ENCODE assay signal across 9 cellular contexts in the genomic region with DNA sequence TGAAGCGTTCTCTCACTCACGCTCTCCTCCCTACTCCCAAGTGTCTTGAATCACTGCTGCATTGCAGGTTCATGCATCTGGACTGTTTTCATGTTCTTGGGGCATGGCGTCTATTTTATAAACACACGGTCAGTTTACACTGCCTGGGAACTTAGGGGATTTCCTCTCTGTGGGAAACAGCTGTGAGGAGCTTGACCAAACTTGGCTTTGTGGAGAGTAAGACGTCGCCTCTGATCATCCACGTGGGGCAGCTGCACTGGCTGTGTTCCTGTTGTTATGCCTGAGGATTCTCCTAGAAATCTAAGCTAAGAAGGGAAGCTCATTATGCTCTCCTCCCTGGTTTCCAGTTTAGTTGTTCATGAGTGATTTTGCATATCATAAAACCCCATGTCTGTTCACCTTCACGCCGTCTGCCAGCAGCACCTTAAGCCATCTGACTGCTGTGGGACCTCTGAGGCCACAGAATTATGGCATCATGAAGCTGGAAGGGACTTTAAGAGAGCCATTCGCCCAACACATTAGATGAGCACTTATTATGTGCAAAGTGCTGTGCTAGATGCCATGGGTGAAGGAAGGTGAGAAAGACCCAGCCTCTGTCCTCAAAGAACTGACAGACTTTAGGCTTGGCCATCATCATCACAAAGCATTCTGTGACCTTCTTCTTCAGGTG. TPM values are rescaled to one million over a fixed set of nuclear protein-coding genes. Genes with fewer than 3 reads are reported as not detected.
DNase-seq lines count a peak whose midpoint lies in the region; ATAC-seq and TF ChIP-seq lines count a peak whose summit lies in the region.
"Had no signal": no experiment of that assay in that cellular context is flagged by ENCODE, and none has a peak within 500 bp of the region (broad histone marks: within the 10 kb centered on the region; RNA-seq: fewer than 3 reads in every experiment).

No MANE protein-coding gene starts in this region.

- intact Hi-C loops in activated B cell treated with CpG ODN at 0.5 μM for 24 hours (cut with micrococcal nuclease), result loop anchor here (1.0 to 10.0 kb wide), 7 partner anchors 9 to 703 kb away; a partner anchor contains a TSS
- intact Hi-C loops in aorta (cut with DNase I), result no loop called here

- H3K27ac ChIP-seq in aorta (ENCODE audit: low read depth in 1 of 2, low read length in 2 of 2), result no peak overlapping the region

- H3K27me3 ChIP-seq in aorta (ENCODE audit: control insufficient read depth in 1 of 2, insufficient read depth in 2 of 2, low read length in 1 of 2), result no peaks in the 10 kb centered on the region

- WGBS in aorta, 2 donors, result 28 to 30% methylated on average over 10 of the region's 10 CpGs

- H3K4me1 Mint-ChIP-seq in activated B cell treated with CpG ODN at 0.5 μM for 24 hours (peaks cover 100% of the 10 kb centered on the region), glutamatergic neuron (ENCODE audit: low read depth, unreplicated experiment) (no peaks in the 10 kb centered on the region)

- H3K9me3 Mint-ChIP-seq in activated B cell treated with CpG ODN at 0.5 μM for 24 hours (no peaks in the 10 kb centered on the region), glutamatergic neuron (ENCODE audit: unreplicated experiment) (no peaks in the 10 kb centered on the region)

- H3K4me3 Mint-ChIP-seq in activated B cell treated with CpG ODN at 0.5 μM for 24 hours, result peak overlapping the region; percentile 77
- no peak overlapping the region for H3K4me3 Mint-ChIP-seq in glutamatergic neuron (ENCODE audit: unreplicated experiment)

- peak; percentile 37 for ATAC-seq in GM18511 (IDR thresholded peaks at IDR 0.05; ENCODE audit: unreplicated experiment)
- peak; percentile 35 for ATAC-seq in HG02840 (IDR thresholded peaks at IDR 0.05; ENCODE audit: low FRiP score, unreplicated experiment)
- ATAC-seq in activated B cell treated with CpG ODN at 0.5 μM for 24 hours (ENCODE audit: low read depth), result peak; percentile 35
- peak; percentile 39 for ATAC-seq in aorta (ENCODE audit: low FRiP score)

- H3K27ac Mint-ChIP-seq in activated B cell treated with CpG ODN at 0.5 μM for 24 hours (peak overlapping the region; percentile 97), glutamatergic neuron (ENCODE audit: unreplicated experiment) (no peak overlapping the region)

- CTCF ChIA-PET in activated B cell treated with CpG ODN at 0.5 μM for 24 hours (lab: Charles Lee), result interaction anchor here (0.7 to 10.0 kb wide), 13 partner anchors 11 to 136 kb away, joined by 3 to 231 read pairs (median 8); a partner anchor contains a TSS

- no peaks in the 10 kb centered on the region for H3K27me3 Mint-ChIP-seq in activated B cell treated with CpG ODN at 0.5 μM for 24 hours
- H3K27me3 Mint-ChIP-seq in glutamatergic neuron (ENCODE audit: unreplicated experiment), result peaks cover 2% of the 10 kb centered on the region

- DNase-seq in activated B cell treated with CpG ODN at 0.5 μM for 24 hours, result no peak
- DNase-seq in left kidney (ENCODE audit: low read depth, low spot score), result peak; percentile 63
- peak in 1 of 2 donors; percentile 66 for DNase-seq in aorta
- no peak for DNase-seq in NCI-H748 (lab: John Stamatoyannopoulos, UW; ENCODE audit: unreplicated experiment)
- no peak for DNase-seq in glutamatergic neuron
- no peak for DNase-seq in HuH-7.5 (ENCODE audit: low spot score)

- no peak for TF ChIP-seq CTCF in activated B cell treated with CpG ODN at 0.5 μM for 24 hours (IDR thresholded peaks at IDR 0.05)
- TF ChIP-seq CTCF in glutamatergic neuron (IDR thresholded peaks at IDR 0.05; ENCODE audit: partially characterized antibody, unreplicated experiment), result no peak

- POLR2A ChIA-PET in activated B cell treated with CpG ODN at 0.5 μM for 24 hours (lab: Charles Lee), result interaction anchor here (0.9 to 14.6 kb wide), 14 partner anchors 9 to 135 kb away, joined by 3 to 581 read pairs (median 12); a partner anchor contains a TSS

- no peaks in the 10 kb centered on the region for H3K36me3 Mint-ChIP-seq in activated B cell treated with CpG ODN at 0.5 μM for 24 hours (ENCODE audit: low read depth)
- H3K36me3 Mint-ChIP-seq in glutamatergic neuron (ENCODE audit: unreplicated experiment), result peaks cover 5% of the 10 kb centered on the region

- H3K4me3 ChIP-seq in aorta (ENCODE audit: low read length in 2 of 2), result no peak overlapping the region

- H3K9me3 ChIP-seq in aorta (ENCODE audit: control insufficient read depth, low read length), result no peaks in the 10 kb centered on the region

- H3K36me3 ChIP-seq in aorta (ENCODE audit: control insufficient read depth in 1 of 2, insufficient read depth in 2 of 2, low read length in 1 of 2), result no peaks in the 10 kb centered on the region

- peaks cover 2 to 7% of the 10 kb centered on the region in 2 donors for H3K4me1 ChIP-seq in aorta (ENCODE audit: control insufficient read depth in 1 of 2, insufficient read depth in 2 of 2, low read length in 2 of 2)

RNA-seq across cellular contexts. Expression of a gene that starts 38.8 kb away (rescaled TPM):
- total RNA-seq in activated B cell treated with CpG ODN at 0.5 μM for 24 hours, result 141 and 155 TPM in 2 replicates
- total RNA-seq in aorta, result 1 to 10 TPM in 1 of 2 donors, under 1 TPM in 1; 0.45 to 1.2 TPM
- polyA plus RNA-seq in aorta, result under 1 TPM; 0.05 to 0.63 TPM
- total RNA-seq in glutamatergic neuron (ENCODE audit: unreplicated experiment), result not detected
- total RNA-seq: SK-MEL-5 had no signal

Comparison
In these comparisons a context has a peak if more than half of its experiments do, and no peak if none do; other contexts are left out.
1. RNA of a gene that starts 38.8 kb away (total RNA-seq): 141 to 155 TPM in activated B cell treated with CpG ODN at 0.5 μM for 24 hours; 0.45 to 1.2 TPM in aorta and not detected in glutamatergic neuron (single experiment); every median in the first group is over 10 times any median in the second.
2. Peak in every context shown above with its lines, with median percentiles within 50 percentile points of each other: ATAC-seq.